1 cellular context compared by ENCODE assay signal in the genomic region with DNA sequence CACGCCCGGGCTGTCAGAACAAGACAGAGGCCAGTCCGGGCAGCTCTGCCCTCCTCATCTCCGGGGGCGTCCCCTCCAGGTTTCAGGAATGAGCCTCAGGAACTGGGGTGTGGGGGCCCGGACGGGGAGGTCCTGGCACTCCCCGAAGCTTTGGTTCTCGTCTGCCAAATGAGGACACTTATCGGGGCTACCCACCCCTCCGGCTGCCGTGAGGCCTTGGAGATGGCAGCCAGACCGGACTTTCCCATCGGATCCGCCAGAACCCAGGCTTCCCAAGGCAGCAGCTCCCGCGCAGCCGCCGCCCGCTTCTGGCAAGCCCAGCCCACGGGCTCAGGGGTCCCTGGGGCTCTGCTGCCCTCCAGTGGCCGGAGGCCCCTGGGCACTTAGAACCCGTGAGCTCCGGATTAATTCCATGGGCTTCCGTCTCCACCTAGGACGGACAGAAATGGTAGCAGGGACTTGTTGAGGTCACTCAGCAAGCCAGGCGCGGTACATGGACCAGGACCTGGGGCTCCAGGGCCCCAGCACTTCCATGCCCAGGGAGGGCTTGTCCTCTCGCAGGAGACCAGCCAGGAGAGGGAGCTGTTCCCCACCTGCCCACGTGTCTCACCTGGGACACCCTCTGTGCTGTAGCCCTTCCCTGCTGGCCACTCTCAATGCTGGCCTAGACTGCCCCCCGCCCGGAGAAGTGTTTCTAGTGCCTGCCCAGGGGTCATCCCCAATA.
A peak's percentile ranks its signal among the peaks of the same experiment; 100 is the strongest.
TF ChIP-seq lines count a peak whose summit lies in the region.

No MANE protein-coding gene starts in this region.

TF ChIP-seq in HepG2, 621 proteins besides CTCF, POLR2A, EP300 and RAD21 (continued from another document and continues in another):
- 0 out of 2 replicates have a peak, but pooled peaks have one; percentile 49 for TF ChIP-seq ZNF234 (CRISPR knock-in tag; conservative IDR thresholded peaks at IDR 0.05)
- peak; percentile 17 for TF ChIP-seq TEAD3 (CRISPR knock-in tag; optimal IDR thresholded peaks at IDR 0.05; ENCODE audit: borderline replicate concordance)
- TF ChIP-seq KMT2B (CRISPR knock-in tag; IDR thresholded peaks at IDR 0.05), result 0 out of 2 replicates have a peak, but pooled peaks have one; percentile 41
- TF ChIP-seq ZNF839 (CRISPR knock-in tag; IDR thresholded peaks at IDR 0.05; ENCODE audit: borderline replicate concordance), result 0 out of 2 replicates have a peak, but pooled peaks have one; percentile 43
- 0 out of 2 replicates have a peak, but pooled peaks have one; percentile 36 for TF ChIP-seq ZKSCAN1 (IDR thresholded peaks at IDR 0.05; ENCODE audit: low read length)
- TF ChIP-seq ZNF124 (CRISPR knock-in tag; IDR thresholded peaks at IDR 0.05), result 0 out of 2 replicates have a peak, but pooled peaks have one; percentile 61
- TF ChIP-seq RFXAP (CRISPR knock-in tag; IDR thresholded peaks at IDR 0.05; ENCODE audit: borderline replicate concordance), result 0 out of 2 replicates have a peak, but pooled peaks have one; percentile 48
- no peak for TF ChIP-seq ZSCAN12 (CRISPR knock-in tag; IDR thresholded peaks at IDR 0.05)
- TF ChIP-seq HOXA5 (CRISPR knock-in tag; IDR thresholded peaks at IDR 0.05), result 0 out of 2 replicates have a peak, but pooled peaks have one; percentile 52
- TF ChIP-seq, protein P1, sequence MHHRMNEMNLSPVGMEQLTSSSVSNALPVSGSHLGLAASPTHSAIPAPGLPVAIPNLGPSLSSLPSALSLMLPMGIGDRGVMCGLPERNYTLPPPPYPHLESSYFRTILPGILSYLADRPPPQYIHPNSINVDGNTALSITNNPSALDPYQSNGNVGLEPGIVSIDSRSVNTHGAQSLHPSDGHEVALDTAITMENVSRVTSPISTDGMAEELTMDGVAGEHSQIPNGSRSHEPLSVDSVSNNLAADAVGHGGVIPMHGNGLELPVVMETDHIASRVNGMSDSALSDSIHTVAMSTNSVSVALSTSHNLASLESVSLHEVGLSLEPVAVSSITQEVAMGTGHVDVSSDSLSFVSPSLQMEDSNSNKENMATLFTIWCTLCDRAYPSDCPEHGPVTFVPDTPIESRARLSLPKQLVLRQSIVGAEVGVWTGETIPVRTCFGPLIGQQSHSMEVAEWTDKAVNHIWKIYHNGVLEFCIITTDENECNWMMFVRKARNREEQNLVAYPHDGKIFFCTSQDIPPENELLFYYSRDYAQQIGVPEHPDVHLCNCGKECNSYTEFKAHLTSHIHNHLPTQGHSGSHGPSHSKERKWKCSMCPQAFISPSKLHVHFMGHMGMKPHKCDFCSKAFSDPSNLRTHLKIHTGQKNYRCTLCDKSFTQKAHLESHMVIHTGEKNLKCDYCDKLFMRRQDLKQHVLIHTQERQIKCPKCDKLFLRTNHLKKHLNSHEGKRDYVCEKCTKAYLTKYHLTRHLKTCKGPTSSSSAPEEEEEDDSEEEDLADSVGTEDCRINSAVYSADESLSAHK (CRISPR knock-in tag; IDR thresholded peaks at IDR 0.05; ENCODE audit: borderline replicate concordance), result 0 out of 2 replicates have a peak, but pooled peaks have one; percentile 50
- 0 out of 3 replicates have a peak, but pooled peaks have one; percentile 8 for TF ChIP-seq MXI1 (IDR thresholded peaks at IDR 0.05; ENCODE audit: borderline replicate concordance, low read depth, low read length)
- TF ChIP-seq IRX3 (CRISPR knock-in tag; IDR thresholded peaks at IDR 0.05; ENCODE audit: borderline replicate concordance, low read depth), result no peak
- no peak for TF ChIP-seq LRRFIP1 (CRISPR knock-in tag; conservative IDR thresholded peaks at IDR 0.05)
- no peak for TF ChIP-seq FLYWCH1 (CRISPR knock-in tag; IDR thresholded peaks at IDR 0.05)
- 0 out of 2 replicates have a peak, but pooled peaks have one; percentile 55 for TF ChIP-seq ZFP90 (CRISPR knock-in tag; IDR thresholded peaks at IDR 0.05; ENCODE audit: borderline replicate concordance)
- 0 out of 2 replicates have a peak, but pooled peaks have one; percentile 14 for TF ChIP-seq WIZ (CRISPR knock-in tag; IDR thresholded peaks at IDR 0.05)
- TF ChIP-seq ZFAT (CRISPR knock-in tag; conservative IDR thresholded peaks at IDR 0.05), result no peak
- TF ChIP-seq, protein P2, sequence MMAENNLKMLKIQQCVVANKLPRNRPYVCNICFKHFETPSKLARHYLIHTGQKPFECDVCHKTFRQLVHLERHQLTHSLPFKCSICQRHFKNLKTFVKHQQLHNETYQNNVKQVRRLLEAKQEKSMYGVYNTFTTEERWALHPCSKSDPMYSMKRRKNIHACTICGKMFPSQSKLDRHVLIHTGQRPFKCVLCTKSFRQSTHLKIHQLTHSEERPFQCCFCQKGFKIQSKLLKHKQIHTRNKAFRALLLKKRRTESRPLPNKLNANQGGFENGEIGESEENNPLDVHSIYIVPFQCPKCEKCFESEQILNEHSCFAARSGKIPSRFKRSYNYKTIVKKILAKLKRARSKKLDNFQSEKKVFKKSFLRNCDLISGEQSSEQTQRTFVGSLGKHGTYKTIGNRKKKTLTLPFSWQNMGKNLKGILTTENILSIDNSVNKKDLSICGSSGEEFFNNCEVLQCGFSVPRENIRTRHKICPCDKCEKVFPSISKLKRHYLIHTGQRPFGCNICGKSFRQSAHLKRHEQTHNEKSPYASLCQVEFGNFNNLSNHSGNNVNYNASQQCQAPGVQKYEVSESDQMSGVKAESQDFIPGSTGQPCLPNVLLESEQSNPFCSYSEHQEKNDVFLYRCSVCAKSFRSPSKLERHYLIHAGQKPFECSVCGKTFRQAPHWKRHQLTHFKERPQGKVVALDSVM (CRISPR knock-in tag; IDR thresholded peaks at IDR 0.05), result no peak
- TF ChIP-seq BCL3 (CRISPR knock-in tag; IDR thresholded peaks at IDR 0.05), result peak; percentile 83
- TF ChIP-seq, protein P3, sequence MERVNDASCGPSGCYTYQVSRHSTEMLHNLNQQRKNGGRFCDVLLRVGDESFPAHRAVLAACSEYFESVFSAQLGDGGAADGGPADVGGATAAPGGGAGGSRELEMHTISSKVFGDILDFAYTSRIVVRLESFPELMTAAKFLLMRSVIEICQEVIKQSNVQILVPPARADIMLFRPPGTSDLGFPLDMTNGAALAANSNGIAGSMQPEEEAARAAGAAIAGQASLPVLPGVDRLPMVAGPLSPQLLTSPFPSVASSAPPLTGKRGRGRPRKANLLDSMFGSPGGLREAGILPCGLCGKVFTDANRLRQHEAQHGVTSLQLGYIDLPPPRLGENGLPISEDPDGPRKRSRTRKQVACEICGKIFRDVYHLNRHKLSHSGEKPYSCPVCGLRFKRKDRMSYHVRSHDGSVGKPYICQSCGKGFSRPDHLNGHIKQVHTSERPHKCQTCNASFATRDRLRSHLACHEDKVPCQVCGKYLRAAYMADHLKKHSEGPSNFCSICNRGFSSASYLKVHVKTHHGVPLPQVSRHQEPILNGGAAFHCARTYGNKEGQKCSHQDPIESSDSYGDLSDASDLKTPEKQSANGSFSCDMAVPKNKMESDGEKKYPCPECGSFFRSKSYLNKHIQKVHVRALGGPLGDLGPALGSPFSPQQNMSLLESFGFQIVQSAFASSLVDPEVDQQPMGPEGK (CRISPR knock-in tag; IDR thresholded peaks at IDR 0.05), result peak; percentile 10; the same call in 1 of the 2 replicates
- peak; percentile 49; the same call in 1 of the 2 replicates for TF ChIP-seq THRA (CRISPR knock-in tag; IDR thresholded peaks at IDR 0.05; ENCODE audit: borderline replicate concordance)
- TF ChIP-seq DNMT1 (CRISPR knock-in tag; IDR thresholded peaks at IDR 0.05), result 0 out of 2 replicates have a peak, but pooled peaks have one; percentile 52
- TF ChIP-seq, protein P4, sequence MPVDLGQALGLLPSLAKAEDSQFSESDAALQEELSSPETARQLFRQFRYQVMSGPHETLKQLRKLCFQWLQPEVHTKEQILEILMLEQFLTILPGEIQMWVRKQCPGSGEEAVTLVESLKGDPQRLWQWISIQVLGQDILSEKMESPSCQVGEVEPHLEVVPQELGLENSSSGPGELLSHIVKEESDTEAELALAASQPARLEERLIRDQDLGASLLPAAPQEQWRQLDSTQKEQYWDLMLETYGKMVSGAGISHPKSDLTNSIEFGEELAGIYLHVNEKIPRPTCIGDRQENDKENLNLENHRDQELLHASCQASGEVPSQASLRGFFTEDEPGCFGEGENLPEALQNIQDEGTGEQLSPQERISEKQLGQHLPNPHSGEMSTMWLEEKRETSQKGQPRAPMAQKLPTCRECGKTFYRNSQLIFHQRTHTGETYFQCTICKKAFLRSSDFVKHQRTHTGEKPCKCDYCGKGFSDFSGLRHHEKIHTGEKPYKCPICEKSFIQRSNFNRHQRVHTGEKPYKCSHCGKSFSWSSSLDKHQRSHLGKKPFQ (CRISPR knock-in tag; IDR thresholded peaks at IDR 0.05; ENCODE audit: insufficient replicate concordance), result peak; percentile 74
- TF ChIP-seq, protein P5, sequence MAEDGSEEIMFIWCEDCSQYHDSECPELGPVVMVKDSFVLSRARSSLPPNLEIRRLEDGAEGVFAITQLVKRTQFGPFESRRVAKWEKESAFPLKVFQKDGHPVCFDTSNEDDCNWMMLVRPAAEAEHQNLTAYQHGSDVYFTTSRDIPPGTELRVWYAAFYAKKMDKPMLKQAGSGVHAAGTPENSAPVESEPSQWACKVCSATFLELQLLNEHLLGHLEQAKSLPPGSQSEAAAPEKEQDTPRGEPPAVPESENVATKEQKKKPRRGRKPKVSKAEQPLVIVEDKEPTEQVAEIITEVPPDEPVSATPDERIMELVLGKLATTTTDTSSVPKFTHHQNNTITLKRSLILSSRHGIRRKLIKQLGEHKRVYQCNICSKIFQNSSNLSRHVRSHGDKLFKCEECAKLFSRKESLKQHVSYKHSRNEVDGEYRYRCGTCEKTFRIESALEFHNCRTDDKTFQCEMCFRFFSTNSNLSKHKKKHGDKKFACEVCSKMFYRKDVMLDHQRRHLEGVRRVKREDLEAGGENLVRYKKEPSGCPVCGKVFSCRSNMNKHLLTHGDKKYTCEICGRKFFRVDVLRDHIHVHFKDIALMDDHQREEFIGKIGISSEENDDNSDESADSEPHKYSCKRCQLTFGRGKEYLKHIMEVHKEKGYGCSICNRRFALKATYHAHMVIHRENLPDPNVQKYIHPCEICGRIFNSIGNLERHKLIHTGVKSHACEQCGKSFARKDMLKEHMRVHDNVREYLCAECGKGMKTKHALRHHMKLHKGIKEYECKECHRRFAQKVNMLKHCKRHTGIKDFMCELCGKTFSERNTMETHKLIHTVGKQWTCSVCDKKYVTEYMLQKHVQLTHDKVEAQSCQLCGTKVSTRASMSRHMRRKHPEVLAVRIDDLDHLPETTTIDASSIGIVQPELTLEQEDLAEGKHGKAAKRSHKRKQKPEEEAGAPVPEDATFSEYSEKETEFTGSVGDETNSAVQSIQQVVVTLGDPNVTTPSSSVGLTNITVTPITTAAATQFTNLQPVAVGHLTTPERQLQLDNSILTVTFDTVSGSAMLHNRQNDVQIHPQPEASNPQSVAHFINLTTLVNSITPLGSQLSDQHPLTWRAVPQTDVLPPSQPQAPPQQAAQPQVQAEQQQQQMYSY (CRISPR knock-in tag; IDR thresholded peaks at IDR 0.05), result peak; percentile 53; the same call in 1 of the 2 replicates
- TF ChIP-seq, protein P6, sequence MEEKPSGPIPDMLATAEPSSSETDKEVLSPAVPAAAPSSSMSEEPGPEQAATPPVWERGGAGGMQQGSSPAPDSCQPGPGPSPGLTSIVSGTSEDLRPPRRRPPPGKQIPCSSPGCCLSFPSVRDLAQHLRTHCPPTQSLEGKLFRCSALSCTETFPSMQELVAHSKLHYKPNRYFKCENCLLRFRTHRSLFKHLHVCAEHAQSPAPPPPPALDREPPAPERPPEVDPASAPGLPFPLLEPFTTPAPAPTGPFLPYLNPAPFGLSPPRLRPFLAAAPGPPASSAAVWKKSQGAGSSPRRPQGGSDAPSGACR (CRISPR knock-in tag; IDR thresholded peaks at IDR 0.05), result 0 out of 2 replicates have a peak, but pooled peaks have one; percentile 31
- no peak for TF ChIP-seq NONO (IDR thresholded peaks at IDR 0.05)
- peak; percentile 49; the same call in 1 of the 2 replicates for TF ChIP-seq NONO (CRISPR knock-in tag; conservative IDR thresholded peaks at IDR 0.05)
- no peak for TF ChIP-seq PAWR (CRISPR knock-in tag; IDR thresholded peaks at IDR 0.05; ENCODE audit: borderline replicate concordance)
